ENCODE assay signal across 34 cellular contexts in the genomic region with DNA sequence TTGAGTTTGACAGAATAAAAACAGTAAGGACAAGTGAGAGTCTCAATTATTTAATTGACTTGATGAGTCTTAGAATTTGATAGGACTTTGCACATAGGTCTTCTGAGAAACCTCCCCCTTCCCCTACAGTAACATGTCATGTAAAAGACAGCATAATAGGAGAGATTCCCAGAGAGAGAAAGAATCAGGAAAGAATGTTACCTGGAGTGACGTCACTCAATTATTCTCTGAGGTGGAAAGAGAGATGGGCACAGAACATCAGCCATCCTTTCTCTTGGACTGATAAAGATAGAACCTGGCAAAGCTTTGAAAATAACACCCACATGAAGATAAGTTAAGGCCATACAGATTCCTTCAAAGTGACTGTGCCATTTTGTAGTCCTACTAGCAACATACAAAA. TPM values are rescaled to one million over a fixed set of nuclear protein-coding genes. Genes with fewer than 3 reads are reported as not detected.
"Had no signal": no experiment of that assay in that cellular context is flagged by ENCODE, and none has a peak within 500 bp of the region (broad histone marks: within the 10 kb centered on the region; RNA-seq: fewer than 3 reads in every experiment).

No MANE protein-coding gene starts in this region.

- FAIRE-seq: bronchial epithelial cell, TTC549 had no signal

- DNase-seq: activated B cell treated with CpG ODN at 0.5 μM for 24 hours; activated CD4-positive, alpha-beta memory T cell treated with anti-CD3 and anti-CD28 coated beads for 36 hours; activated CD4-positive, alpha-beta T cell treated with anti-CD3 and anti-CD28 coated beads for 4 hours; activated CD4-positive, alpha-beta T cell treated with anti-CD3 and anti-CD28 coated beads, Interleukin-2, amount 10 ng/mL, durations not matched to agents 24 days and 14 days; activated CD4-positive, alpha-beta T cell treated with anti-CD3 and anti-CD28 coated beads, Interleukin-2, amount 50 U/mL, for 1 hour; activated CD4-positive, alpha-beta T cell treated with anti-CD3 and anti-CD28 coated beads, Interleukin-2, amount 50 U/mL, for 4 hours; activated CD4-positive, CD25-positive, alpha-beta regulatory T cell treated with anti-CD3 and anti-CD28 coated beads, Interleukin-2, amount 50 U/mL, for 72 hours; activated CD8-positive, alpha-beta memory T cell treated with anti-CD3 and anti-CD28 coated beads, Interleukin-2, amount 50 U/mL, for 4 hours; activated CD8-positive, alpha-beta T cell treated with anti-CD3 and anti-CD28 coated beads for 36 hours; activated effector memory CD4-positive, alpha-beta T cell treated with anti-CD3 and anti-CD28 coated beads, Interleukin-2, amount 50 U/mL, for 16 hours; activated gamma-delta T cell treated with Interleukin-2 at 50 U/mL for 16 hours; activated naive CD4-positive, alpha-beta T cell; activated naive CD4-positive, alpha-beta T cell treated with anti-CD3 and anti-CD28 coated beads for 36 hours; activated naive CD4-positive, alpha-beta T cell treated with anti-CD3 and anti-CD28 coated beads, Interleukin-2, amount 50 U/mL, for 16 hours; activated naive CD8-positive, alpha-beta T cell treated with anti-CD3 and anti-CD28 coated beads for 36 hours; activated T-cell treated with anti-CD3 and anti-CD28 coated beads for 4 hours; activated T-cell treated with anti-CD3 and anti-CD28 coated beads, Interleukin-2, amount 50 U/mL, for 1 hour; activated T-cell treated with anti-CD3 and anti-CD28 coated beads, Interleukin-2, amount 50 U/mL, for 4 hours; activated T-cell treated with anti-CD3 and anti-CD28 coated beads, Interleukin-2, amount 50 U/mL, for 72 hours; adrenal gland; amniotic stem cell; caudate nucleus; cerebellar nuclear complex; T-helper 1 cell; T-helper 2 cell; T-helper 9 cell had no signal

- H3K4me1 ChIP-seq: adrenal gland had no signal

- H3K9me3 ChIP-seq: adrenal gland had no signal

- H3K27me3 ChIP-seq: adrenal gland, cardiac muscle cell had no signal

- H3K27ac ChIP-seq: adrenal gland, cardiac muscle cell, VCaP had no signal

- H3K36me3 ChIP-seq: adrenal gland, cardiac muscle cell had no signal

- ATAC-seq: activated CD8-positive, alpha-beta T cell treated with anti-CD3 and anti-CD28 coated beads for 36 hours; activated naive CD4-positive, alpha-beta T cell treated with anti-CD3 and anti-CD28 coated beads, Interleukin-2, amount 50 U/mL, for 72 hours; activated T-cell treated with anti-CD3 and anti-CD28 coated beads, Interleukin-2, amount 50 U/mL, for 4 hours; activated T-cell treated with anti-CD3 and anti-CD28 coated beads, Interleukin-2, amount 50 U/mL, for 72 hours; activated T-helper 17 cell treated with anti-CD3 and anti-CD28 coated beads, Interleukin-2, amount 50 U/mL, for 72 hours had no signal

- H3K4me3 ChIP-seq: adrenal gland, cardiac muscle cell had no signal

RNA-seq across cellular contexts. Expression of gene FRZB, which starts 19.3 kb away (rescaled TPM):
- total RNA-seq: activated B cell treated with CpG ODN at 0.5 μM for 24 hours; activated CD4-positive, alpha-beta memory T cell treated with anti-CD3 and anti-CD28 coated beads for 36 hours; activated CD4-positive, alpha-beta T cell treated with anti-CD3 and anti-CD28 coated beads, Interleukin-2, amount 10 ng/mL, durations not matched to agents 24 days and 14 days; activated CD8-positive, alpha-beta memory T cell treated with anti-CD3 and anti-CD28 coated beads for 36 hours; activated CD8-positive, alpha-beta T cell treated with anti-CD3 and anti-CD28 coated beads for 36 hours; activated naive CD4-positive, alpha-beta T cell treated with anti-CD3 and anti-CD28 coated beads for 36 hours; activated naive CD4-positive, alpha-beta T cell treated with anti-CD3 and anti-CD28 coated beads, Interleukin-2, amount 50 U/mL, for 72 hours; activated naive CD8-positive, alpha-beta T cell treated with anti-CD3 and anti-CD28 coated beads for 36 hours; activated T-cell treated with anti-CD3 and anti-CD28 coated beads, Interleukin-2, amount 50 U/mL, for 4 hours; activated T-cell treated with anti-CD3 and anti-CD28 coated beads, Interleukin-2, amount 50 U/mL, for 72 hours; activated T-helper 1 cell treated with anti-CD3 and anti-CD28 coated beads, Interleukin-12 subunit alpha, Interleukin-12 subunit beta, Interleukin-2, Interleukin-4 antibody, amounts not matched to agents 30 ng/mL and 10 ng/mL and 1 ng/mL, durations not matched to agents 14 hours and 24 hours and 36 hours; activated T-helper 17 cell treated with anti-CD3 and anti-CD28 coated beads, Interleukin-2, amount 50 U/mL, for 72 hours had no signal
